ENCODE assay signal across 10 cellular contexts in the genomic region with DNA sequence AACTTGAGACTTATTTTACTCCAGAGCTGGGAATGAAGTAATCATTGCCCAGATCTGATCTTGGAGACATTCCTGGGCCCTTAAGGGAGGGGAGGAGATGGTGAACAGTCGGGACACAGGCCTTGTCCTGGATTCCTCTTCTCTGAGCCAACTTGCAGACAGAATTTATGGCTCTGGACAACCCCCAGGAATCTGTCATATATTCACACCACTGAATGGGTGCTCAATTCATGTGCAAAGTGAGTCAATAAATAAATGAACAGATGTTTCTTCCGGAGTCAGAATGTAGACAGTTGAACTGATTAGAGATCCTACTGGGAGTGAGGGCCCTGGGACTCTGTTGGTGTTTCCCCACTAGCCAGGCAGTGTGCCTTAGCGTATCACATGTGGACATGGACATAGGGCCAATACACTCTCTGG. TPM values are rescaled to one million over a fixed set of nuclear protein-coding genes. Genes with fewer than 3 reads are reported as not detected.
A peak's percentile ranks its signal among the peaks of the same experiment; 100 is the strongest.
DNase-seq lines count a peak whose midpoint lies in the region; ATAC-seq lines count a peak whose summit lies in the region.
"Had no signal": no experiment of that assay in that cellular context is flagged by ENCODE, and none has a peak within 500 bp of the region (broad histone marks: within the 10 kb centered on the region; RNA-seq: fewer than 3 reads in every experiment).

No MANE protein-coding gene starts in this region.

- DNase-seq in A172 (ENCODE audit: low spot score) (peak; percentile 99), HT1080 (ENCODE audit: low read depth) (peak; percentile 50), astrocyte of the hippocampus (ENCODE audit: low read depth, low spot score) (peak; percentile 72), medulla oblongata (ENCODE audit: extremely low spot score) (peak; percentile 9), cerebellum (ENCODE audit: low spot score) (no peak)
- DNase-seq in stimulated activated CD4-positive, alpha-beta T cell treated with anti-CD3 and anti-CD28 coated beads, Interleukin-4, amount 100 ng/mL, for 24 hours: no peak
- DNase-seq: NCI-H2081 treated with DMSO at 0.1 percent for 48 hours, upper lobe of left lung had no signal

- no peak for ATAC-seq in GM21515 (IDR thresholded peaks at IDR 0.05; ENCODE audit: unreplicated experiment)
- ATAC-seq in GM21737 (IDR thresholded peaks at IDR 0.05; ENCODE audit: unreplicated experiment): no peak

RNA-seq across cellular contexts. Expression of a gene that starts 2.6 kb away (rescaled TPM):
- 64.3 and 99.0 TPM in 2 replicates for total RNA-seq in A172 (2014; rRNA removed; shearing (Covaris generic))
- total RNA-seq in HT1080 (2014; rRNA removed; shearing (Covaris generic)): 7.2 and 9.3 TPM in 2 replicates
- 13.7 and 13.8 TPM in 2 replicates for polyA plus RNA-seq in HT1080 (2015; cell fraction: cytosol; rRNA removed)
- polyA plus RNA-seq in HT1080 (2015; cell fraction: nucleus; rRNA removed): 17.0 and 18.5 TPM in 2 replicates
- 6.9 TPM for total RNA-seq in cerebellum

RNA-seq across cellular contexts. Expression of a gene that starts 31.5 kb away (rescaled TPM):
- 0.93 and 3.2 TPM in 2 replicates for total RNA-seq in A172 (2014; rRNA removed; shearing (Covaris generic))
- total RNA-seq in HT1080 (2014; rRNA removed; shearing (Covaris generic)): 1.6 and 2.4 TPM in 2 replicates
- 0.10 TPM in 2 replicates for polyA plus RNA-seq in HT1080 (2015; cell fraction: cytosol; rRNA removed)
- 3.9 TPM in 2 replicates for polyA plus RNA-seq in HT1080 (2015; cell fraction: nucleus; rRNA removed)
- total RNA-seq in cerebellum: 4.6 TPM

Comparison
In these comparisons a context has a peak if more than half of its experiments do, and no peak if none do; other contexts are left out.
1. DNase-seq: peak in A172 (single experiment), HT1080 (single experiment), astrocyte of the hippocampus (single experiment) and medulla oblongata (single experiment); none in cerebellum (single experiment) and stimulated activated CD4-positive, alpha-beta T cell treated with anti-CD3 and anti-CD28 coated beads, Interleukin-4, amount 100 ng/mL, for 24 hours (single experiment).